8 cellular contexts compared by ENCODE assay signal in genomic region chr22:39205344-39206021, GRCh38. TPM values are rescaled to one million over a fixed set of nuclear protein-coding genes. Genes with fewer than 3 reads are reported as not detected.
DNase-seq lines count a peak whose midpoint lies in the region; ATAC-seq and TF ChIP-seq lines count a peak whose summit lies in the region.

No MANE protein-coding gene starts in this region.

- no peaks in the 10 kb centered on the region for H3K36me3 Mint-ChIP-seq in IgD-negative memory B cell

- intact Hi-C loops in mucosa of descending colon (cut with DNase I, micrococcal nuclease), result no loop called here
- intact Hi-C loops in Right ventricle myocardium superior (cut with DNase I), result no loop called here

- H3K27me3 Mint-ChIP-seq in IgD-negative memory B cell, result peaks cover 17% of the 10 kb centered on the region

- peak overlapping the region in 2 of 3 donors; percentile 57 to 83 for H3K27ac Mint-ChIP-seq in IgD-negative memory B cell

- ATAC-seq in mucosa of descending colon, result peak; percentile 39
- no peak for ATAC-seq in Right ventricle myocardium superior (ENCODE audit: poor library complexity)
- no peak for ATAC-seq in HG03432 (IDR thresholded peaks at IDR 0.05; ENCODE audit: unreplicated experiment)

- DNase-seq in EH (ENCODE audit: low read depth) (peak; percentile 79), mucosa of descending colon (no peak), NCI-H1436 treated with DMSO at 0.1 percent for 48 hours (lab: John Stamatoyannopoulos, UW) (no peak), NCI-H146 treated with DMSO at 0.1 percent for 48 hours (lab: John Stamatoyannopoulos, UW; ENCODE audit: unreplicated experiment) (no peak), Right ventricle myocardium superior (no peak)
- peak; percentile 49 for DNase-seq in activated gamma-delta T cell treated with anti-CD3 and anti-CD28 coated beads, Interleukin-2, amount 50 U/mL, for 16 hours (ENCODE audit: low read depth)

- H3K36me3 ChIP-seq in mucosa of descending colon (ENCODE audit: low read depth), result no peaks in the 10 kb centered on the region

- H3K4me1 Mint-ChIP-seq in IgD-negative memory B cell, result peaks cover 3 to 5% (median 5%) of the 10 kb centered on the region in 3 donors

- no peaks in the 10 kb centered on the region for H3K9me3 ChIP-seq in mucosa of descending colon

- H3K9me3 Mint-ChIP-seq in IgD-negative memory B cell, result peaks cover 0 to 3% (median 0%) of the 10 kb centered on the region in 3 donors

- H3K4me1 ChIP-seq in mucosa of descending colon (ENCODE audit: low read depth), result peaks cover 7% of the 10 kb centered on the region

- H3K4me3 Mint-ChIP-seq in IgD-negative memory B cell, result peak overlapping the region in 1 of 4 donors; percentile 43

- TF ChIP-seq CTCF in mucosa of descending colon (IDR thresholded peaks at IDR 0.05), result no peak

- H3K4me3 ChIP-seq in mucosa of descending colon, result no peak overlapping the region

RNA-seq across cellular contexts. Expression of gene PDGFB, which starts 39.3 kb away (rescaled TPM):
- 0.24 TPM for polyA plus RNA-seq in IgD-negative memory B cell
- total RNA-seq in mucosa of descending colon, result 10 to 100 TPM in 1 of 3 donors, 1 to 10 TPM in 2; 1.8 to 16.6 (median 5.4) TPM
- 16.2 TPM for total RNA-seq in Right ventricle myocardium superior

RNA-seq across cellular contexts. Expression of gene CBX7, which starts 53.0 kb away (rescaled TPM):
- polyA plus RNA-seq in IgD-negative memory B cell, result 35.4 TPM
- 100 to 1,000 TPM in 1 of 3 donors, 10 to 100 TPM in 2; 23.6 to 125 (median 29.2) TPM for total RNA-seq in mucosa of descending colon
- 69.9 TPM for total RNA-seq in Right ventricle myocardium superior

Comparison
In these comparisons a context has a peak if more than half of its experiments do, and no peak if none do; other contexts are left out.
1. DNase-seq: peak in EH (single experiment) and activated gamma-delta T cell treated with anti-CD3 and anti-CD28 coated beads, Interleukin-2, amount 50 U/mL, for 16 hours (single experiment); none in mucosa of descending colon (0 of 3), NCI-H1436 treated with DMSO at 0.1 percent for 48 hours (single experiment), NCI-H146 treated with DMSO at 0.1 percent for 48 hours (single experiment) and Right ventricle myocardium superior (single experiment).